In the genomic region with DNA sequence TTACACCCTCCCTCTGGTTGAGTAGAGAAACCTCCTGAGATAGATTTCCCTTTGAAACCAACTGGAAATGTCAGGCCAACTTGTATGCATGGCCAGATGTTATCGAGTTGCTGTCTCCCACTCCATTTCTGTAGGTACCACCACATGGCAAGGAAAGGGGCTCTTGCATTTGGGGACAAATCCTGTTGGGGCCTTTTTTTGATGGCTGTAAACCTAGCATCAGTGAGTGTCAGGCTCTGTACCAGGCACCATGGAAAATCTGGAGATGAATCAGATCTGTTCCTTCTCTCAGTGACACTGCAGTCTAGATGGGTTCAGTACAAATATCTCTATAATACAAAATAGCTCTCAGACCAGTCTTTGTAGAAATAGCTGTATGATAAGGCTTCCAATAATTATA, we compare ENCODE assay signal across 15 cellular contexts.
"Had no signal": no experiment of that assay in that cellular context is flagged by ENCODE, and none has a peak within 500 bp of the region (broad histone marks: within the 10 kb centered on the region; RNA-seq: fewer than 3 reads in every experiment).

No MANE protein-coding gene starts in this region.

- H3K36me3 ChIP-seq: gastroesophageal sphincter, thyroid gland had no signal

- DNase-seq: activated CD4-positive, alpha-beta T cell treated with anti-CD3 and anti-CD28 coated beads, Interleukin-2, amount 50 U/mL, for 4 hours; activated CD4-positive, CD25-positive, alpha-beta regulatory T cell treated with anti-CD3 and anti-CD28 coated beads, Interleukin-2, amount 50 U/mL, for 72 hours; activated CD8-positive, alpha-beta memory T cell treated with anti-CD3 and anti-CD28 coated beads, Interleukin-2, amount 50 U/mL, for 4 hours; aorta; effector memory CD4-positive, alpha-beta T cell; heart right ventricle; left cardiac atrium; lower lobe of right lung; pancreas; thyroid gland had no signal

- H3K4me3 ChIP-seq: gastroesophageal sphincter, heart right ventricle, lower lobe of right lung, pancreas, thyroid gland had no signal

- H3K27me3 ChIP-seq: gastroesophageal sphincter, heart right ventricle, pancreas, thyroid gland had no signal

- H3K27ac Mint-ChIP-seq: dendritic cell treated with granulocyte-macrophage colony-stimulating factor and Interleukin-4, amounts not matched to agents 40 ng/mL and 50 ng/mL, for 4 days; mesothelial cell of epicardium had no signal

- H3K36me3 Mint-ChIP-seq: mesothelial cell of epicardium had no signal

- H3K27ac ChIP-seq: epithelial cell of prostate, gastroesophageal sphincter, lower lobe of right lung, pancreas, thyroid gland had no signal

- H3K9me3 ChIP-seq: gastroesophageal sphincter, heart right ventricle, lower lobe of right lung, pancreas, thyroid gland had no signal

- H3K4me3 Mint-ChIP-seq: dendritic cell treated with granulocyte-macrophage colony-stimulating factor and Interleukin-4, amounts not matched to agents 40 ng/mL and 50 ng/mL, for 4 days; mesothelial cell of epicardium had no signal

- ATAC-seq: gastroesophageal sphincter, heart right ventricle, left cardiac atrium, lower lobe of right lung, pancreas, sciatic nerve had no signal

- H3K9me3 Mint-ChIP-seq: dendritic cell treated with granulocyte-macrophage colony-stimulating factor and Interleukin-4, amounts not matched to agents 40 ng/mL and 50 ng/mL, for 4 days; mesothelial cell of epicardium had no signal
